In genomic region chr2:47218899-47219525, GRCh38 we compare ENCODE assay signal across 16 cellular contexts. TPM values are rescaled to one million over a fixed set of nuclear protein-coding genes. Genes with fewer than 3 reads are reported as not detected.
DNase-seq lines count a peak whose midpoint lies in the region; ATAC-seq and TF ChIP-seq lines count a peak whose summit lies in the region.
"Had no signal": no experiment of that assay in that cellular context is flagged by ENCODE, and none has a peak within 500 bp of the region (broad histone marks: within the 10 kb centered on the region; RNA-seq: fewer than 3 reads in every experiment).

No MANE protein-coding gene starts in this region.

- ATAC-seq in mucosa of descending colon = peak; percentile 74
- no peak for ATAC-seq in HG03378 (IDR thresholded peaks at IDR 0.05; ENCODE audit: unreplicated experiment)
- ATAC-seq in Right ventricle myocardium inferior = no peak

- no peak overlapping the region for H3K4me2 ChIP-seq in hepatocyte

- intact Hi-C loops in mucosa of descending colon (cut with DNase I, micrococcal nuclease) = no loop called here
- intact Hi-C loops in transverse colon (cut with DNase I; ENCODE audit: low total_unique reads) = no loop called here
- intact Hi-C loops in Right ventricle myocardium inferior (cut with DNase I) = no loop called here

- H3K9me2 ChIP-seq in hepatocyte (replicated peaks; ENCODE audit: insufficient read depth) = no peaks in the 10 kb centered on the region

- DNase-seq in hepatocyte (ENCODE audit: low spot score) (peak; percentile 60), mucosa of descending colon (peak; percentile 66 to 80 (median 78)), transverse colon (peak; percentile 72), hippocampal formation (lab: John Stamatoyannopoulos, UW) (no peak), Right ventricle myocardium inferior (ENCODE audit: missing footprints) (no peak)
- DNase-seq: KBM-7, MM.1S, NCI-H1092, NCI-H1436 treated with DMSO at 0.1 percent for 48 hours, NCI-H1930, NCI-H2227 treated with DMSO at 0.1 percent for 48 hours, NCI-H510A, OCI-M1, SHP77 had no signal

- in situ Hi-C loops in transverse colon (cut with MboI; ENCODE audit: low pct_ligation_motif_present in 1 of 4, low pct_unique_long_range_greater_than_20kb in 1 of 4, low sequenced_read_pairs in 3 of 4) = no loop called here

- TF ChIP-seq EP300 in transverse colon (IDR thresholded peaks at IDR 0.05; ENCODE audit: low read depth) = no peak

- no peaks in the 10 kb centered on the region for H3K79me2 ChIP-seq in hepatocyte

- H3K4me3 ChIP-seq in HEK293 (ENCODE audit: low read depth, low read length) = no peak overlapping the region
- no peak overlapping the region for H3K4me3 ChIP-seq in hepatocyte
- H3K4me3 ChIP-seq in mucosa of descending colon = no peak overlapping the region
- peak overlapping the region in 1 of 4 donors; percentile 29 for H3K4me3 ChIP-seq in transverse colon

- POLR2A ChIA-PET in HEK293 (lab: Yijun Ruan, JAX) = no interaction called here

- H3K27ac ChIP-seq in HEK293 (ENCODE audit: extremely low read depth, low read depth, low read length) (no peak overlapping the region), hepatocyte (peak overlapping the region; percentile 79), transverse colon (peak overlapping the region; percentile 82 to 88 (median 83))

- TF ChIP-seq CTCF in HEK293 (tag by site-specific recombination; IDR thresholded peaks at IDR 0.05) (no peak), hepatocyte (IDR thresholded peaks at IDR 0.05; ENCODE audit: poor library complexity) (no peak), mucosa of descending colon (IDR thresholded peaks at IDR 0.05) (no peak), transverse colon (IDR thresholded peaks at IDR 0.05) (no peak)

- CTCF ChIA-PET in HEK293 (lab: Yijun Ruan, JAX) = interaction anchor here (0.8 kb wide), 1 partner anchor 20 kb away, joined by 3 read pairs; no protein-coding TSS in a partner anchor

- no peaks in the 10 kb centered on the region for H3K27me3 ChIP-seq in hepatocyte
- no peaks in the 10 kb centered on the region for H3K27me3 ChIP-seq in transverse colon

- H3K36me3 ChIP-seq in HEK293 (ENCODE audit: control insufficient read depth in 2 of 2, insufficient read depth in 1 of 2, low read length in 2 of 2) = no peaks in the 10 kb centered on the region
- no peaks in the 10 kb centered on the region for H3K36me3 ChIP-seq in hepatocyte (replicated peaks; ENCODE audit: insufficient read depth, low read depth)
- no peaks in the 10 kb centered on the region for H3K36me3 ChIP-seq in mucosa of descending colon (ENCODE audit: low read depth)
- no peaks in the 10 kb centered on the region for H3K36me3 ChIP-seq in transverse colon

- WGBS in hepatocyte (ENCODE audit: low lambda C conversion rate, missing lambda C conversion rate) = 70% methylated on average over 11 of the region's 11 CpGs
- WGBS in transverse colon (ENCODE audit: low coverage in 1 of 2), 2 donors = 63 to 68% methylated on average over 4 to 11 of the region's 11 CpGs

- H3K4me1 ChIP-seq in HEK293 (ENCODE audit: control insufficient read depth, insufficient read depth, low read length) = peaks cover 10% of the 10 kb centered on the region
- H3K4me1 ChIP-seq in hepatocyte (ENCODE audit: insufficient read depth) = peaks cover 34% of the 10 kb centered on the region
- H3K4me1 ChIP-seq in mucosa of descending colon (ENCODE audit: low read depth) = peaks cover 22% of the 10 kb centered on the region
- peaks cover 7 to 41% (median 21%) of the 10 kb centered on the region in 4 donors for H3K4me1 ChIP-seq in transverse colon

- no peak overlapping the region for H2AFZ ChIP-seq in hepatocyte

- H3K9me3 ChIP-seq in HEK293 (ENCODE audit: control insufficient read depth, insufficient read depth, low read depth, low read length) = no peaks in the 10 kb centered on the region
- H3K9me3 ChIP-seq in hepatocyte (ENCODE audit: low read depth) = no peaks in the 10 kb centered on the region
- H3K9me3 ChIP-seq in mucosa of descending colon = no peaks in the 10 kb centered on the region
- H3K9me3 ChIP-seq in transverse colon = no peaks in the 10 kb centered on the region

- no peaks in the 10 kb centered on the region for H4K20me1 ChIP-seq in hepatocyte (ENCODE audit: insufficient read depth, poor library complexity, severe bottlenecking)

- no peak for TF ChIP-seq POLR2A in transverse colon (IDR thresholded peaks at IDR 0.05)

TF ChIP-seq in HEK293, 187 proteins besides CTCF, POLR2A, EP300 and RAD21:
- peak; percentile 61 for TF ChIP-seq ZNF664 (tag by site-specific recombination; IDR thresholded peaks at IDR 0.05)
- TF ChIP-seq ZNF501 (tag by site-specific recombination; IDR thresholded peaks at IDR 0.05) = no peak

RNA-seq across cellular contexts. Expression of gene CALM2, which starts 42.7 kb away (rescaled TPM):
- total RNA-seq in hepatocyte (705 and 910 TPM in 2 replicates), mucosa of descending colon (100 to 1,000 TPM; 576 to 657 (median 608) TPM), transverse colon (100 to 1,000 TPM; 201 to 712 (median 409) TPM), Right ventricle myocardium inferior (547 TPM)
- polyA plus RNA-seq in hepatocyte = 1,204 and 1,284 TPM in 2 replicates

Comparison
In these comparisons a context has a peak if more than half of its experiments do, and no peak if none do; other contexts are left out.
1. DNase-seq: peak in hepatocyte (single experiment), mucosa of descending colon (3 of 3) and transverse colon (single experiment); none in hippocampal formation (0 of 2) and Right ventricle myocardium inferior (single experiment).